ENCODE assay signal across 10 cellular contexts in the genomic region with DNA sequence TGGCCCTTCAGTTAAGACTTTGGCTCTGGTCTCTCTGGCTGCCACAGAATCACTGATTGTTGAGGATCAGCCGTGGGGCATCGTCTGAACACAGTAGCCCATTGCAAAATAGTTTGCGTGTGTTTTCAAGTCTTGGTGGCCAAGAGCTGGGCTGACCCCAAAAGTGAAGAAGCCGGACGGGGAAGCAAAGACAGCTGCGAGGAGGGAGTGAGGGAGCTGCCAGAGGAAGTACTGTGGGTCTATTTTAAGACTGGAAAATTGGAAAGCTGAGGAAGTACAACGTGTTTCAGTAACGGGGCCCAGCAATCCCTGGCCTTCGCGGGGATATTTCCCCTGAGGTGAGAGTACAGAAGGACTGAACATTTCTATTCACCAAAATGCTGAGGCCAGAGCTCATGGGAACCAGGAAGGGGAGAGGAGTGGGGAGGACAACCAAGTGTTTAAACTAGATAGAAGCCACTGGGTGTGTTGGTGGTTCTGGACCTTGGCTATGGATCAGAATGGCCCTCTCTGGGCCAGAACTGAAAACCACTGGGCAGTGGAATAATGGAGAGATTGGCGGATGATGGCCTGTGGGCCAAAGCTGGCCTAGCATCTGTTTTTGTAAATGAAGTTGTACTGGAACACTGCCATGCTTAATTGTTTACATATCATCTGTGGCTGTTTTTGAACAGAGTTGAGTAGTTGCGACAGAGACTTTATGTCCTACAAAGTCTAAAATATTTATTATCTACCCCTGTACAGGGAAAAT. TPM values are rescaled to one million over a fixed set of nuclear protein-coding genes. Genes with fewer than 3 reads are reported as not detected.
DNase-seq lines count a peak whose midpoint lies in the region; TF ChIP-seq lines count a peak whose summit lies in the region.
"Had no signal": no experiment of that assay in that cellular context is flagged by ENCODE, and none has a peak within 500 bp of the region (broad histone marks: within the 10 kb centered on the region; RNA-seq: fewer than 3 reads in every experiment).

No MANE protein-coding gene starts in this region.

- H3K36me3 Mint-ChIP-seq in MCF 10A (ENCODE audit: insufficient read depth, unreplicated experiment) = no peaks in the 10 kb centered on the region

- no peak overlapping the region for H3K9ac ChIP-seq in BLaER1

- no peak overlapping the region for H3K27ac ChIP-seq in BLaER1
- H3K27ac ChIP-seq in right atrium auricular region = peak overlapping the region; percentile 84 to 94

- H3K27me3 ChIP-seq in BLaER1 (no peaks in the 10 kb centered on the region), right atrium auricular region (no peaks in the 10 kb centered on the region)

- H3K36me3 ChIP-seq in BLaER1 = no peaks in the 10 kb centered on the region
- no peaks in the 10 kb centered on the region for H3K36me3 ChIP-seq in right atrium auricular region

- no peaks in the 10 kb centered on the region for H3K4me1 Mint-ChIP-seq in MCF 10A (ENCODE audit: insufficient read depth, unreplicated experiment)

- H3K4me1 ChIP-seq in BLaER1 (peaks cover 26% of the 10 kb centered on the region), right atrium auricular region (peaks cover 0 to 35% of the 10 kb centered on the region in 2 donors)

- CTCF ChIA-PET in MCF 10A (lab: Yijun Ruan, JAX) = interaction anchor here (0.7 to 0.9 kb wide), 2 partner anchors 13 to 1763 kb away, joined by 3 to 4 read pairs; no protein-coding TSS in a partner anchor

- TF ChIP-seq CTCF in MCF 10A (IDR thresholded peaks at IDR 0.05; ENCODE audit: unreplicated experiment) (no peak), right atrium auricular region (IDR thresholded peaks at IDR 0.05) (no peak)

- H3K4me3 Mint-ChIP-seq in MCF 10A (ENCODE audit: unreplicated experiment) = no peak overlapping the region
- H3K4me3 Mint-ChIP-seq: activated naive CD8-positive, alpha-beta T cell treated with anti-CD3 and anti-CD28 coated beads, Interleukin-2, amount 10 ng/mL, durations not matched to agents 7 days and 5 days had no signal

- intact Hi-C loops in MCF 10A (cut with micrococcal nuclease) (no loop called here), posterior cingulate gyrus (cut with DNase I) (no loop called here)

- H4K20me1 ChIP-seq in BLaER1 = no peaks in the 10 kb centered on the region; the same call in 1 of the 2 replicates

- no peaks in the 10 kb centered on the region for H3K27me3 Mint-ChIP-seq in MCF 10A (ENCODE audit: insufficient read depth, unreplicated experiment)
- H3K27me3 Mint-ChIP-seq: activated naive CD8-positive, alpha-beta T cell treated with anti-CD3 and anti-CD28 coated beads, Interleukin-2, amount 10 ng/mL, durations not matched to agents 7 days and 5 days had no signal

- BruUV-seq in MCF 10A (replicated peaks; lab: Mats Ljungman, UMichigan) = no TSS peak

- peak overlapping the region; percentile 6 for H3K27ac Mint-ChIP-seq in MCF 10A (ENCODE audit: low read depth, unreplicated experiment)
- H3K27ac Mint-ChIP-seq: activated naive CD8-positive, alpha-beta T cell treated with anti-CD3 and anti-CD28 coated beads, Interleukin-2, amount 10 ng/mL, durations not matched to agents 7 days and 5 days had no signal

- DNase-seq in MCF 10A (ENCODE audit: unreplicated experiment) (no peak), right atrium auricular region (ENCODE audit: low spot score) (peak; percentile 89), posterior cingulate gyrus (peak; percentile 33 to 94 (median 53)), NCI-H526 (lab: John Stamatoyannopoulos, UW) (no peak), NCI-H345 (lab: John Stamatoyannopoulos, UW) (no peak), SK-N-DZ (ENCODE audit: low spot score) (no peak), D341Med (ENCODE audit: low spot score) (no peak)
- DNase-seq: activated naive CD8-positive, alpha-beta T cell treated with anti-CD3 and anti-CD28 coated beads, Interleukin-2, amount 10 ng/mL, durations not matched to agents 7 days and 5 days; stimulated activated CD4-positive, alpha-beta T cell treated with anti-CD3 and anti-CD28 coated beads, Interleukin-4, amount 100 ng/mL, for 4 hours had no signal

- POLR2A ChIA-PET in MCF 10A (lab: Yijun Ruan, JAX) = interaction anchor here (0.7 kb wide), 1 partner anchor 29 kb away, joined by 3 read pairs; no protein-coding TSS in a partner anchor

- peaks cover 8% of the 10 kb centered on the region for H3K9me3 Mint-ChIP-seq in MCF 10A (ENCODE audit: unreplicated experiment)
- H3K9me3 Mint-ChIP-seq: activated naive CD8-positive, alpha-beta T cell treated with anti-CD3 and anti-CD28 coated beads, Interleukin-2, amount 10 ng/mL, durations not matched to agents 7 days and 5 days had no signal

- H3K9me3 ChIP-seq in BLaER1 = no peaks in the 10 kb centered on the region
- H3K9me3 ChIP-seq in right atrium auricular region = no peaks in the 10 kb centered on the region

- peak overlapping the region; percentile 47 for H3K4me2 ChIP-seq in BLaER1

- H3K4me3 ChIP-seq in BLaER1 = no peak overlapping the region
- H3K4me3 ChIP-seq in right atrium auricular region = no peak overlapping the region

RNA-seq across cellular contexts. Expression of a gene that starts 34.1 kb away (rescaled TPM):
- total RNA-seq in MCF 10A (2022) = 25.4 and 28.2 TPM in 2 replicates
- 10 to 100 TPM; 15.8 to 19.4 TPM for total RNA-seq in right atrium auricular region
- 4.4 and 7.7 TPM in 2 replicates for polyA plus RNA-seq in SK-N-DZ (2014; cell fraction: cytosol; rRNA removed)
- polyA plus RNA-seq in SK-N-DZ (2014; cell fraction: nucleus; rRNA removed) = 6.8 and 8.7 TPM in 2 replicates

Comparison
In these comparisons a context has a peak if more than half of its experiments do, and no peak if none do; other contexts are left out.
1. DNase-seq: peak in right atrium auricular region (single experiment) and posterior cingulate gyrus (10 of 10); none in MCF 10A (single experiment), NCI-H526 (0 of 2), NCI-H345 (single experiment), SK-N-DZ (single experiment) and D341Med (single experiment).